8 cellular contexts compared by ENCODE assay signal in the genomic region with DNA sequence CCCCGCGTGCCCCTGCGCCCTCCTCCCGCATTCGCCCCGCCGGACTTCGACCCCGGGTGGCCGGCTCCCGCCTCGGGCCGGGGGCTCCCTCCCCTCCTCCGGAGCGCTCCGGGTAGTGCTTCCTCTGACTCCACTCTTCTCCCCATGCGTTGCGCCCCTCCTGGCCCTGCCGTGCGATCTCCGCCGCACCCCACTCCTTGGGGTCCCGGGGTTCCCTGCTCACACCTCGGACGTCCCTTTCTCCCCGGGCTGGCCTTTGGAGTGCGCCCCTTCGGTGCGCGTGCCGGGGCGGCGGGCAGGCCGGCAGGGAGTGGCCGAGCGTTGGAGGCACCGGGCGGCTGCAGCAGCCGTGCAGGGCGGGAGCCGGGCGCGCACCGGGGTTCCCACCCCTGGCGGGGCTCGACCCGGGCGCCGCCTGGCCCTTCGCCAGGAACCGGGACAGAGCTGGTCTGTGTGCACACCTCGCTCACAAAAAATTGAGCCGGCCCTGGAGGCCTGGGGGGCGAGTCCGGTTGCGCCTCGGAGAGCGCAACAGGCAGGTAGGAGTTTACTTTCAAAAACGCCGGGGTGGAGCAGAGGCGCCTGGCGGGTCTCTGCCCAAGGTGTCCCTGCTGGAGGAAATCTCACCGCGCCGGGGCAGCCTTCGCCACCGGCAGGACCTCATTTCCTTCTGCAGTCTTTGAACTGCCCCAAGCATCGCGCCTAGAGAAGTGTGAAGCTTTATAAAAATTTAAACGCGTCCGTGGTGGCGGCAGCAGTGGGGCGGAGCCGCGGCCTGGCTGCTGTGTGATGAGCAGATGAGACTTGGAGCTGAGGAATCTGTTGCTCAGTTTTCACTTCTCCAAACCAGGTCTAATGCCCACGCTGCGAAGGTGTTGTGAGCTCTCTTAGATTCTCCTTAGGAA. TPM values are rescaled to one million over a fixed set of nuclear protein-coding genes. Genes with fewer than 3 reads are reported as not detected.
DNase-seq lines count a peak whose midpoint lies in the region; ATAC-seq and TF ChIP-seq lines count a peak whose summit lies in the region.

No MANE protein-coding gene starts in this region.

- H3K4me3 Mint-ChIP-seq in activated naive CD4-positive, alpha-beta T cell treated with anti-CD3 and anti-CD28 coated beads for 36 hours, result peak overlapping the region; percentile 70

- no peaks in the 10 kb centered on the region for H3K9me3 ChIP-seq in psoas muscle

- H3K27me3 ChIP-seq in psoas muscle (ENCODE audit: insufficient read depth in 3 of 3, low read length in 2 of 3), result peaks cover 0 to 1% (median 0%) of the 10 kb centered on the region in 3 donors

- peaks cover 7% of the 10 kb centered on the region for H3K4me1 Mint-ChIP-seq in activated naive CD4-positive, alpha-beta T cell treated with anti-CD3 and anti-CD28 coated beads for 36 hours (ENCODE audit: low read depth)

- peaks cover 4% of the 10 kb centered on the region for H3K4me1 ChIP-seq in psoas muscle

- ATAC-seq in HG03135 (IDR thresholded peaks at IDR 0.05; ENCODE audit: unreplicated experiment) (peak; percentile 56), left cardiac atrium (peak; percentile 75 to 79), psoas muscle (peak; percentile 63 to 80 (median 69))

- peaks cover 2% of the 10 kb centered on the region for H3K36me3 Mint-ChIP-seq in activated naive CD4-positive, alpha-beta T cell treated with anti-CD3 and anti-CD28 coated beads for 36 hours (ENCODE audit: low read depth)

- CTCF ChIA-PET in activated naive CD4-positive, alpha-beta T cell treated with anti-CD3 and anti-CD28 coated beads for 36 hours (lab: Charles Lee), result interaction anchor here (1.1 kb wide), 1 partner anchor 64 kb away, joined by 3 read pairs; no protein-coding TSS in a partner anchor

- WGBS in psoas muscle, 3 donors, result 1% methylated on average over 58 to 78 of the region's 78 CpGs

- H3K27me3 Mint-ChIP-seq in activated naive CD4-positive, alpha-beta T cell treated with anti-CD3 and anti-CD28 coated beads for 36 hours (ENCODE audit: low read depth), result peaks cover 43% of the 10 kb centered on the region

- H3K36me3 ChIP-seq in psoas muscle (ENCODE audit: insufficient read depth in 1 of 2, low read depth in 1 of 2), result no peaks in the 10 kb centered on the region

- H3K27ac ChIP-seq in psoas muscle, result peak overlapping the region; percentile 42

- intact Hi-C loops in activated naive CD4-positive, alpha-beta T cell treated with anti-CD3 and anti-CD28 coated beads for 36 hours (cut with micrococcal nuclease), result loop anchor here (5.0 kb wide), 1 partner anchor 65 kb away; no protein-coding TSS in a partner anchor
- intact Hi-C loops in left cardiac atrium (cut with DNase I), result loop anchor here in 1 of 2 donors (10.0 kb wide), 1 partner anchor 52 kb away; no protein-coding TSS in a partner anchor
- intact Hi-C loops in psoas muscle (cut with DNase I), result no loop called here

- DNase-seq in D341Med (ENCODE audit: low spot score) (peak; percentile 75), GM19238 (ENCODE audit: insufficient read length, low spot score) (peak; percentile 60), NCI-H526 treated with DMSO at 0.1 percent for 48 hours (lab: John Stamatoyannopoulos, UW) (peak; percentile 67), left cardiac atrium (peak; percentile 59), psoas muscle (peak; percentile 44 to 66), putamen (ENCODE audit: low spot score) (no peak)
- peak; percentile 43 for DNase-seq in activated naive CD4-positive, alpha-beta T cell treated with anti-CD3 and anti-CD28 coated beads for 36 hours

- H3K9me3 Mint-ChIP-seq in activated naive CD4-positive, alpha-beta T cell treated with anti-CD3 and anti-CD28 coated beads for 36 hours, result peaks cover 13% of the 10 kb centered on the region

- no peak overlapping the region for H3K27ac Mint-ChIP-seq in activated naive CD4-positive, alpha-beta T cell treated with anti-CD3 and anti-CD28 coated beads for 36 hours

- TF ChIP-seq CTCF in psoas muscle (IDR thresholded peaks at IDR 0.05), result peak; percentile 15

- H3K4me3 ChIP-seq in psoas muscle, result peak overlapping the region; percentile 87

RNA-seq across cellular contexts. Expression of a gene that starts 0.7 kb away (rescaled TPM):
- under 1 TPM; 0.72 TPM for total RNA-seq in activated naive CD4-positive, alpha-beta T cell treated with anti-CD3 and anti-CD28 coated beads for 36 hours
- total RNA-seq in left cardiac atrium (1 to 10 TPM; 5.2 to 7.5 TPM), psoas muscle (1 to 10 TPM; 1.2 to 2.4 (median 1.7) TPM)
- polyA plus RNA-seq in psoas muscle, result 1 to 10 TPM in 1 of 3 donors, under 1 TPM in 2; 0.48 to 1.1 (median 0.61) TPM
